1 cellular context compared by ENCODE assay signal in genomic region chr19:19900574-19901444, GRCh38.
A peak's percentile ranks its signal among the peaks of the same experiment; 100 is the strongest.
TF ChIP-seq lines count a peak whose summit lies in the region.

Gene ZNF93, plus strand, starts transcription at chr19:19900946. Its CDS starts 143 bp downstream, at chr19:19901089.

TF ChIP-seq in WTC11, 78 proteins besides CTCF, POLR2A, EP300 and RAD21 (continued from another document):
- TF ChIP-seq E2F1 (CRISPR knock-in tag; IDR thresholded peaks at IDR 0.05) (no peak), USF2 (CRISPR knock-in tag; IDR thresholded peaks at IDR 0.05) (peak; percentile 88), HMGA2 (CRISPR knock-in tag; IDR thresholded peaks at IDR 0.05) (no peak), PRDM15 (CRISPR knock-in tag; IDR thresholded peaks at IDR 0.05) (0 out of 2 replicates have a peak, but pooled peaks have one; percentile 39), GABPB1 (CRISPR knock-in tag; IDR thresholded peaks at IDR 0.05) (no peak), TCF7 (CRISPR knock-in tag; IDR thresholded peaks at IDR 0.05; ENCODE audit: low read depth) (no peak), FOXK1 (CRISPR knock-in tag; IDR thresholded peaks at IDR 0.05) (0 out of 2 replicates have a peak, but pooled peaks have one; percentile 51), SMAD3 (CRISPR knock-in tag; IDR thresholded peaks at IDR 0.05; ENCODE audit: borderline replicate concordance) (no peak), EMX1 (CRISPR knock-in tag; IDR thresholded peaks at IDR 0.05) (peak; percentile 23; the same call in 1 of the 2 replicates), E2F5 (CRISPR knock-in tag; IDR thresholded peaks at IDR 0.05) (no peak), ARID4B (CRISPR knock-in tag; IDR thresholded peaks at IDR 0.05; ENCODE audit: borderline replicate concordance) (peak; percentile 62), NR2C2 (CRISPR knock-in tag; IDR thresholded peaks at IDR 0.05) (no peak), FOXP1 (CRISPR knock-in tag; IDR thresholded peaks at IDR 0.05; ENCODE audit: borderline replicate concordance) (0 out of 2 replicates have a peak, but pooled peaks have one; percentile 54), FOXJ3 (CRISPR knock-in tag; IDR thresholded peaks at IDR 0.05; ENCODE audit: borderline replicate concordance) (no peak), MLX (CRISPR knock-in tag; IDR thresholded peaks at IDR 0.05) (no peak)
